In the genomic region with DNA sequence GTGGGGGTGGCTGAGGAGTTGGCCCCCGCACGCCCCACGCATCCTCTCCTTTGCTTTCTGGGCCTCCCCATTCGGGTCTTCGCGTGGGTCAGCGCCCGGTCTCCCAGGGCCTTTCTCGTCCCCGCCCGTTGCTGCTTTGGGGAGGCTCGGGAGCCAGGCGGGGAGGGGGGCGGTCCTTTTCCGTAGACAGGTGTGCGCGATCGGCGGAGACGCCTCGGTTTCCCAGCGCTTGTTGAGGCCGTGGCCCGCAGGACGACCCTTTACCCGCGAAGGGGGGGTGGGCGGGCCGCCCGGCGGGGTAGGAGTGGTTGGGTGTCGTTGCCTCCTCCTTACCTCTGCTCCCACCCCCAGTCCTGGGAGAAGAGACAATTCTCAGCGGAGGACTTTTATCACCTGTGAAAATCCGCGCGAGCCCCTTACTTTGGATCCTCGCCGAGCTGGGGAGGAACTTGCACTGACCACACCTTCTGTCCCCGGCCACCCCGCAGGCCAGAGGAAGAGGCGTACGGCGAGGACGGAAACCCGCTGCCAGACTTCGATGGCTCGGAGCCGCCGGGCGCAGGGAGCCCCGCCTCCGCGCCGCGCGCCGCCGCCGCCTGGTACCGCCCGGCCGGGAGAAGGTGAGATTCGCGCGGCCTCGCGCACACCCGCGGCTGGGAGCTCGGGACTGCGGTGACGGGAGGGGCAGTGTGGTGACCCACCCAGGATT, we compare ENCODE assay signal across 8 cellular contexts. TPM values are rescaled to one million over a fixed set of nuclear protein-coding genes. Genes with fewer than 3 reads are reported as not detected.
DNase-seq lines count a peak whose midpoint lies in the region; ATAC-seq and TF ChIP-seq lines count a peak whose summit lies in the region.

No MANE protein-coding gene starts in this region.

- no peak overlapping the region for H3K27ac Mint-ChIP-seq in osteocyte (ENCODE audit: unreplicated experiment)

- no peak for TF ChIP-seq POLR2A in esophagus muscularis mucosa (IDR thresholded peaks at IDR 0.05; ENCODE audit: low read depth)

- intact Hi-C loops in esophagus muscularis mucosa (cut with DNase I) = no loop called here

- peaks cover 0 to 94% (median 73%) of the 10 kb centered on the region in 4 donors for H3K27me3 ChIP-seq in esophagus muscularis mucosa

- TF ChIP-seq CTCF in GM20000 (IDR thresholded peaks at IDR 0.05; ENCODE audit: extremely low read depth, missing control alignments) (no peak), esophagus muscularis mucosa (IDR thresholded peaks at IDR 0.05) (no peak), osteocyte (IDR thresholded peaks at IDR 0.05) (no peak)

- H3K4me1 Mint-ChIP-seq in osteocyte (ENCODE audit: unreplicated experiment) = peaks cover 37% of the 10 kb centered on the region

- peak overlapping the region; percentile 44 to 56 (median 52) for H3K4me3 ChIP-seq in esophagus muscularis mucosa

- ATAC-seq in HG02938 (IDR thresholded peaks at IDR 0.05; ENCODE audit: unreplicated experiment) = no peak

- H3K27ac ChIP-seq in esophagus muscularis mucosa (replicated peaks in 1 of 4) = no peak overlapping the region

- H3K9me3 Mint-ChIP-seq in osteocyte (ENCODE audit: unreplicated experiment) = no peaks in the 10 kb centered on the region

- H3K27me3 Mint-ChIP-seq in osteocyte (ENCODE audit: unreplicated experiment) = peaks cover 77% of the 10 kb centered on the region

- TF ChIP-seq EP300 in esophagus muscularis mucosa (IDR thresholded peaks at IDR 0.05) = no peak

- H3K36me3 ChIP-seq in esophagus muscularis mucosa = no peaks in the 10 kb centered on the region

- no peaks in the 10 kb centered on the region for H3K9me3 ChIP-seq in esophagus muscularis mucosa

- H3K36me3 Mint-ChIP-seq in osteocyte (ENCODE audit: unreplicated experiment) = peaks cover 2% of the 10 kb centered on the region

- DNase-seq in GM20000 (ENCODE audit: low spot score) = peak; percentile 36
- DNase-seq in OCI-M1 (lab: John Stamatoyannopoulos, UW) = peak; percentile 40
- peak; percentile 87 for DNase-seq in esophagus muscularis mucosa (ENCODE audit: extremely low spot score)
- DNase-seq in osteocyte (ENCODE audit: extremely low spot score, unreplicated experiment) = no peak
- no peak for DNase-seq in activated effector memory CD4-positive, alpha-beta T cell treated with Interleukin-2 at 50 U/mL for 16 hours
- no peak for DNase-seq in NK-92 (lab: John Stamatoyannopoulos, UW; ENCODE audit: unreplicated experiment)
- DNase-seq in AML-193 (lab: John Stamatoyannopoulos, UW) = no peak

- WGBS in esophagus muscularis mucosa = 4% methylated on average over 24 of the region's 72 CpGs

- H3K4me1 ChIP-seq in esophagus muscularis mucosa = peaks cover 37 to 53% (median 52%) of the 10 kb centered on the region in 4 donors

- peak overlapping the region; percentile 71 for H3K4me3 Mint-ChIP-seq in osteocyte (ENCODE audit: unreplicated experiment)

RNA-seq across cellular contexts. Expression of a gene that starts 2.7 kb away (rescaled TPM):
- total RNA-seq in esophagus muscularis mucosa (1 to 10 TPM; 1.2 to 4.0 (median 2.0) TPM), osteocyte (not detected in 2 replicates)

Comparison
In these comparisons a context has a peak if more than half of its experiments do, and no peak if none do; other contexts are left out.
1. DNase-seq: peak in GM20000 (single experiment), OCI-M1 (single experiment) and esophagus muscularis mucosa (single experiment); none in osteocyte (single experiment), activated effector memory CD4-positive, alpha-beta T cell treated with Interleukin-2 at 50 U/mL for 16 hours (single experiment), NK-92 (single experiment) and AML-193 (0 of 2).